ENCODE assay signal across 5 cellular contexts in genomic region chr13:50615234-50615633, GRCh38.
"Had no signal": no experiment of that assay in that cellular context is flagged by ENCODE, and none has a peak within 500 bp of the region (broad histone marks: within the 10 kb centered on the region; RNA-seq: fewer than 3 reads in every experiment).

No MANE protein-coding gene starts in this region.

- H3K27me3 Mint-ChIP-seq: IgD-negative memory B cell had no signal

- DNase-seq: H9, HCEC 1CT had no signal

- H3K4me3 ChIP-seq: GM23338 had no signal

- H3K36me3 Mint-ChIP-seq: IgD-negative memory B cell had no signal

- H3K4me3 Mint-ChIP-seq: GM23338, H9, IgD-negative memory B cell had no signal

- H3K9me3 Mint-ChIP-seq: GM23338, H9, IgD-negative memory B cell had no signal

- H3K27ac Mint-ChIP-seq: GM23338, H9, IgD-negative memory B cell had no signal

- H3K4me2 ChIP-seq: GM23338 had no signal

- H2AFZ ChIP-seq: GM23338 had no signal

- ATAC-seq: GM23338, HepG2 had no signal
